Comparison of ENCODE assay signal across 8 cellular contexts in genomic region chr4:175536852-175537453, GRCh38.
DNase-seq lines count a peak whose midpoint lies in the region; ATAC-seq, FAIRE-seq and TF ChIP-seq lines count a peak whose summit lies in the region.

No MANE protein-coding gene starts in this region.

- intact Hi-C loops in GM12878 (cut with micrococcal nuclease; ENCODE audit: unreplicated experiment): loop anchor here (1.0 to 5.0 kb wide), 3 partner anchors 663 to 1170 kb away; no protein-coding TSS in a partner anchor

- no peak for TF ChIP-seq EP300 in GM12878 (IDR thresholded peaks at IDR 0.05; ENCODE audit: borderline replicate concordance in 1 of 2, control insufficient read depth in 1 of 2, low read depth in 2 of 2, low read length in 2 of 2)

- no peak for TF ChIP-seq POLR2A in GM12878 (IDR thresholded peaks at IDR 0.05; ENCODE audit: low read depth, low read length)

- CTCF ChIA-PET in GM12878 (lab: Yijun Ruan, JAX): interaction anchor here (0.7 to 4.1 kb wide), 14 partner anchors 9 to 1315 kb away, joined by 3 to 26 read pairs (median 4); no protein-coding TSS in a partner anchor

- no peak overlapping the region for H3K4me3 Mint-ChIP-seq in activated T-cell treated with anti-CD3 and anti-CD28 coated beads, Interleukin-2, amount 50 U/mL, for 24 hours

- POLR2A ChIA-PET in GM12878 (lab: Charles Lee): no interaction called here

- H3K9me3 Mint-ChIP-seq in activated T-cell treated with anti-CD3 and anti-CD28 coated beads, Interleukin-2, amount 50 U/mL, for 24 hours: no peaks in the 10 kb centered on the region

- no peak overlapping the region for H3K4me2 ChIP-seq in GM12878 (ENCODE audit: control insufficient read depth, insufficient read depth)

- no peak overlapping the region for H3K27ac Mint-ChIP-seq in activated T-cell treated with anti-CD3 and anti-CD28 coated beads, Interleukin-2, amount 50 U/mL, for 24 hours

- 10% methylated on average over 6 of the region's 6 CpGs for WGBS in GM12878 (ENCODE audit: insufficient coverage, insufficient replicate concordance, low lambda C conversion rate, missing lambda C conversion rate)

- no peak overlapping the region for H3K27ac ChIP-seq in GM12878 (ENCODE audit: control insufficient read depth, insufficient read depth)

- H4K20me1 ChIP-seq in GM12878 (ENCODE audit: control insufficient read depth, insufficient read depth): no peaks in the 10 kb centered on the region; the same call in 1 of the 2 replicates

- RAD21 ChIA-PET in GM12878 (lab: Charles Lee; ENCODE audit: unreplicated experiment): interaction anchor here (1.0 to 1.6 kb wide), 5 partner anchors 26 to 804 kb away, joined by 3 to 4 read pairs (median 4); no protein-coding TSS in a partner anchor

- no peaks in the 10 kb centered on the region for H3K36me3 Mint-ChIP-seq in activated T-cell treated with anti-CD3 and anti-CD28 coated beads, Interleukin-2, amount 50 U/mL, for 24 hours (ENCODE audit: low read depth)

- no peaks in the 10 kb centered on the region for H3K9me3 ChIP-seq in GM12878 (replicated peaks; ENCODE audit: control insufficient read depth, insufficient read depth, low read length)

- no peaks in the 10 kb centered on the region for H3K79me2 ChIP-seq in GM12878 (ENCODE audit: control insufficient read depth, insufficient read depth, low read length)

- ATAC-seq in GM12878 (peak; percentile 72), left lobe of liver (peak; percentile 48), GM18873 (IDR thresholded peaks at IDR 0.05; ENCODE audit: low FRiP score, unreplicated experiment) (no peak), GM19452 (IDR thresholded peaks at IDR 0.05; ENCODE audit: unreplicated experiment) (no peak)

- no peak overlapping the region for H3K4me3 ChIP-seq in H7 (ENCODE audit: insufficient read depth, low read depth, low read length)
- H3K4me3 ChIP-seq in GM12878: no peak overlapping the region

- H3K27me3 ChIP-seq in H7 (ENCODE audit: control insufficient read depth, insufficient read depth, low read length): no peaks in the 10 kb centered on the region
- no peaks in the 10 kb centered on the region for H3K27me3 ChIP-seq in GM12878 (replicated peaks in 1 of 2; ENCODE audit: control insufficient read depth in 2 of 2, insufficient read depth in 2 of 2, low read length in 1 of 2)

- TF ChIP-seq RAD21 in GM12878 (IDR thresholded peaks at IDR 0.05; ENCODE audit: insufficient read depth, low read depth, low read length): peak; percentile 56

- no peak overlapping the region for H2AFZ ChIP-seq in GM12878 (ENCODE audit: control insufficient read depth, low read depth, low read length)

- no peak overlapping the region for H3K9ac ChIP-seq in GM12878 (ENCODE audit: control insufficient read depth, insufficient read depth, low read length)

- no TSS peak for BruUV-seq in GM12878 (replicated peaks; lab: Mats Ljungman, UMichigan)

- no peaks in the 10 kb centered on the region for H3K4me1 ChIP-seq in GM12878 (ENCODE audit: control insufficient read depth, insufficient read depth, low read length)

- peak; percentile 37 to 48 (median 44); a peak in 5 of 6 replicates for TF ChIP-seq CTCF in GM12878 (IDR thresholded peaks at IDR 0.05 in 2 of 3, conservative IDR thresholded peaks at IDR 0.05 in 1 of 3; ENCODE audit: control insufficient read depth in 2 of 3, extremely low read depth in 1 of 3, insufficient read depth in 1 of 3, low read depth in 3 of 3, low read length in 3 of 3)

- peak; percentile 14 for DNase-seq in Daoy (ENCODE audit: low read depth)
- peak; percentile 25 for DNase-seq in H7
- DNase-seq in NCI-H2029 (lab: John Stamatoyannopoulos, UW): peak; percentile 20
- peak; percentile 7 for DNase-seq in GM12878 (ENCODE audit: low read depth, low spot score)
- no peak for DNase-seq in left lobe of liver (ENCODE audit: low spot score)
- DNase-seq in activated T-cell treated with anti-CD3 and anti-CD28 coated beads, Interleukin-2, amount 50 U/mL, for 24 hours: no peak

- in situ Hi-C loops in GM12878 (cut with MboI): loop anchor here (10.0 to 25.0 kb wide), 2 partner anchors 675 to 1172 kb away; no protein-coding TSS in a partner anchor

- H3K4me1 Mint-ChIP-seq in activated T-cell treated with anti-CD3 and anti-CD28 coated beads, Interleukin-2, amount 50 U/mL, for 24 hours (ENCODE audit: low read depth): no peaks in the 10 kb centered on the region

- FAIRE-seq in GM12878 (lab: Jason Lieb, UNC): peak; percentile 87

- SMC1A ChIA-PET in GM12878 (lab: Charles Lee; ENCODE audit: uncharacterized antibody, unreplicated experiment): interaction anchor here (0.7 to 2.5 kb wide), 6 partner anchors 11 to 773 kb away, joined by 3 to 15 read pairs (median 4); no protein-coding TSS in a partner anchor

- no peaks in the 10 kb centered on the region for H3K27me3 Mint-ChIP-seq in activated T-cell treated with anti-CD3 and anti-CD28 coated beads, Interleukin-2, amount 50 U/mL, for 24 hours

- no peaks in the 10 kb centered on the region for H3K36me3 ChIP-seq in H7 (replicated peaks; ENCODE audit: control insufficient read depth, insufficient read depth, low read length)
- H3K36me3 ChIP-seq in GM12878 (ENCODE audit: control insufficient read depth in 2 of 2, insufficient read depth in 2 of 2, low read length in 1 of 2): no peaks in the 10 kb centered on the region

TF ChIP-seq in GM12878, 131 proteins besides CTCF, POLR2A, EP300 and RAD21:
- TF ChIP-seq STAT3 (IDR thresholded peaks at IDR 0.05; ENCODE audit: low read depth, low read length) (no peak), SMC3 (IDR thresholded peaks at IDR 0.05; ENCODE audit: borderline replicate concordance, low read length) (peak; percentile 43; the same call in 1 of the 2 replicates)

Comparison
In these comparisons a context has a peak if more than half of its experiments do, and no peak if none do; other contexts are left out.
1. DNase-seq: peak in Daoy (single experiment), H7 (single experiment), NCI-H2029 (single experiment) and GM12878 (single experiment); none in left lobe of liver (single experiment) and activated T-cell treated with anti-CD3 and anti-CD28 coated beads, Interleukin-2, amount 50 U/mL, for 24 hours (single experiment).
2. ATAC-seq: peak in GM12878 (single experiment) and left lobe of liver (single experiment); none in GM18873 (single experiment) and GM19452 (single experiment).